In genomic region chr7:143325215-143325614, GRCh38 we compare ENCODE assay signal across 17 cellular contexts. TPM values are rescaled to one million over a fixed set of nuclear protein-coding genes. Genes with fewer than 3 reads are reported as not detected.
DNase-seq lines count a peak whose midpoint lies in the region; ATAC-seq, FAIRE-seq and TF ChIP-seq lines count a peak whose summit lies in the region.
"Had no signal": no experiment of that assay in that cellular context is flagged by ENCODE, and none has a peak within 500 bp of the region (broad histone marks: within the 10 kb centered on the region; RNA-seq: fewer than 3 reads in every experiment).

No MANE protein-coding gene starts in this region.

- H3K27ac ChIP-seq in A549 = no peak overlapping the region
- no peak overlapping the region for H3K27ac ChIP-seq in hepatocyte
- H3K27ac ChIP-seq: stomach had no signal

- H3K4me1 ChIP-seq in A549 (peaks cover 7% of the 10 kb centered on the region; the same call in 2 of the 3 replicates), hepatocyte (ENCODE audit: insufficient read depth) (peaks cover 12% of the 10 kb centered on the region)

- H3K4me2 ChIP-seq in A549 (0 out of 3 replicates have a peak overlapping the region, but pooled peaks have one; percentile 23), hepatocyte (no peak overlapping the region)

- no peak for FAIRE-seq in A549 (lab: Jason Lieb, UNC)

- no peaks in the 10 kb centered on the region for H3K27me3 ChIP-seq in hepatocyte
- H3K27me3 ChIP-seq: stomach had no signal

- no peaks in the 10 kb centered on the region for H3K36me3 ChIP-seq in hepatocyte (replicated peaks; ENCODE audit: insufficient read depth, low read depth)
- H3K36me3 ChIP-seq: stomach had no signal

- H4K20me1 ChIP-seq in hepatocyte (ENCODE audit: insufficient read depth, poor library complexity, severe bottlenecking) = no peaks in the 10 kb centered on the region

- H3K36me3 Mint-ChIP-seq in T-cell = no peaks in the 10 kb centered on the region
- H3K36me3 Mint-ChIP-seq in type B pancreatic cell = no peaks in the 10 kb centered on the region

- CTCF ChIA-PET in A549 (lab: Yijun Ruan, JAX) (interaction anchor here (1.1 kb wide), 1 partner anchor 21 kb away, joined by 3 read pairs; no protein-coding TSS in a partner anchor), T-cell (lab: Charles Lee) (no interaction called here)

- H3K9me3 Mint-ChIP-seq in T-cell (no peaks in the 10 kb centered on the region), type B pancreatic cell (no peaks in the 10 kb centered on the region)
- H3K9me3 Mint-ChIP-seq: dendritic cell treated with granulocyte-macrophage colony-stimulating factor and Interleukin-4, amounts not matched to agents 40 ng/mL and 50 ng/mL, for 4 days had no signal

- WGBS in A549 (ENCODE audit: missing lambda C conversion rate) = 0% methylated on average over 1 of the region's 1 CpG
- 18% methylated on average over 1 of the region's 1 CpG for WGBS in hepatocyte (ENCODE audit: low lambda C conversion rate, missing lambda C conversion rate)

- H3K79me2 ChIP-seq in hepatocyte = no peaks in the 10 kb centered on the region

- POLR2A ChIA-PET in A549 (lab: Yijun Ruan, JAX) (no interaction called here), T-cell (lab: Charles Lee) (no interaction called here)

- no peak for TF ChIP-seq EP300 in A549 (IDR thresholded peaks at IDR 0.05)

- H3K4me1 Mint-ChIP-seq in T-cell (peaks cover 8 to 15% (median 12%) of the 10 kb centered on the region in 3 donors), type B pancreatic cell (ENCODE audit: unreplicated experiment) (peaks cover 23% of the 10 kb centered on the region)

- no peak overlapping the region for H2AFZ ChIP-seq in hepatocyte

- intact Hi-C loops in head of caudate nucleus (cut with DNase I) = loop anchor here (10.0 kb wide), 1 partner anchor 90 kb away; no protein-coding TSS in a partner anchor

- ATAC-seq in A549 (no peak), GM19035 (IDR thresholded peaks at IDR 0.05; ENCODE audit: unreplicated experiment) (peak; percentile 77), HG02763 (IDR thresholded peaks at IDR 0.05; ENCODE audit: unreplicated experiment) (peak; percentile 59), T-cell (replicated peaks in 1 of 4) (peak in 1 of 4 experiments; percentile 46)

- no peak for TF ChIP-seq RAD21 in A549 (conservative IDR thresholded peaks at IDR 0.05 in 1 of 2, IDR thresholded peaks at IDR 0.05 in 1 of 2)

- no peak for TF ChIP-seq POLR2A in A549 (IDR thresholded peaks at IDR 0.05; ENCODE audit: low read length)

- no peak overlapping the region for H3K4me3 Mint-ChIP-seq in T-cell
- H3K4me3 Mint-ChIP-seq in type B pancreatic cell = no peak overlapping the region
- H3K4me3 Mint-ChIP-seq: dendritic cell treated with granulocyte-macrophage colony-stimulating factor and Interleukin-4, amounts not matched to agents 40 ng/mL and 50 ng/mL, for 4 days had no signal

- H3K27ac Mint-ChIP-seq in T-cell (peak overlapping the region; percentile 13 to 48), type B pancreatic cell (no peak overlapping the region)
- H3K27ac Mint-ChIP-seq: dendritic cell treated with granulocyte-macrophage colony-stimulating factor and Interleukin-4, amounts not matched to agents 40 ng/mL and 50 ng/mL, for 4 days had no signal

- DNase-seq in A549 (ENCODE audit: low read depth in 1 of 2, low spot score in 1 of 2) (no peak), T-cell (no peak), head of caudate nucleus (no peak), type B pancreatic cell (ENCODE audit: extremely low spot score, unreplicated experiment) (no peak), hepatocyte (ENCODE audit: low spot score) (no peak), C1 segment of cervical spinal cord (lab: John Stamatoyannopoulos, UW) (no peak)
- DNase-seq: glutamatergic neuron; GOT3; NCI-H524; posterior cingulate gyrus; stimulated activated CD4-positive, alpha-beta T cell treated with anti-CD3 and anti-CD28 coated beads, Interleukin-2, amount 100 ng/mL, for 24 hours; stomach had no signal

- TF ChIP-seq CTCF in A549 (IDR thresholded peaks at IDR 0.05) (no peak), type B pancreatic cell (conservative IDR thresholded peaks at IDR 0.05) (no peak), hepatocyte (IDR thresholded peaks at IDR 0.05; ENCODE audit: poor library complexity) (no peak)

- H3K27me3 Mint-ChIP-seq in T-cell = peaks cover 0 to under 1% of the 10 kb centered on the region in 2 donors
- H3K27me3 Mint-ChIP-seq in type B pancreatic cell = no peaks in the 10 kb centered on the region
- H3K27me3 Mint-ChIP-seq: dendritic cell treated with granulocyte-macrophage colony-stimulating factor and Interleukin-4, amounts not matched to agents 40 ng/mL and 50 ng/mL, for 4 days had no signal

- H3K4me3 ChIP-seq in A549 (no peak overlapping the region), hepatocyte (no peak overlapping the region)
- H3K4me3 ChIP-seq: lung, stomach had no signal

- no peaks in the 10 kb centered on the region for H3K9me2 ChIP-seq in hepatocyte (replicated peaks; ENCODE audit: insufficient read depth)

- H3K9me3 ChIP-seq in A549 = no peaks in the 10 kb centered on the region
- H3K9me3 ChIP-seq in hepatocyte (ENCODE audit: low read depth) = no peaks in the 10 kb centered on the region
- H3K9me3 ChIP-seq: stomach had no signal

TF ChIP-seq in A549, 52 proteins besides CTCF, POLR2A, EP300 and RAD21 (continues in another document):
- TF ChIP-seq TFCP2L1 (CRISPR knock-in tag; IDR thresholded peaks at IDR 0.05) (no peak), MAZ (IDR thresholded peaks at IDR 0.05; ENCODE audit: borderline replicate concordance, low read depth, low read length) (no peak), EHF (CRISPR knock-in tag; IDR thresholded peaks at IDR 0.05) (no peak), CEBPB (IDR thresholded peaks at IDR 0.05) (no peak), TP53 (CRISPR knock-in tag; IDR thresholded peaks at IDR 0.05) (no peak), HOXA7 (CRISPR knock-in tag; IDR thresholded peaks at IDR 0.05) (no peak), ZNF302 (CRISPR knock-in tag; IDR thresholded peaks at IDR 0.05) (no peak), HEYL (CRISPR knock-in tag; IDR thresholded peaks at IDR 0.05) (no peak), SMC3 (IDR thresholded peaks at IDR 0.05) (no peak), PHF8 (IDR thresholded peaks at IDR 0.05; ENCODE audit: borderline replicate concordance, low read depth) (no peak), ESRRA (IDR thresholded peaks at IDR 0.05; ENCODE audit: borderline replicate concordance, low read length) (no peak)

RNA-seq across cellular contexts. Expression of gene CLCN1, which starts 9.3 kb away (rescaled TPM):
- 0.08 TPM in 1 of 2 replicates, not detected in the other for polyA plus RNA-seq in A549 (2011; rRNA removed)
- 0.01 and 0.03 TPM in 2 replicates for polyA plus RNA-seq in A549 (2012; cell fraction: cytosol; rRNA removed)
- 0.06 TPM in 1 of 2 replicates, not detected in the other for polyA plus RNA-seq in A549 (2012; cell fraction: nucleus; rRNA removed)
- 0.03 TPM in 1 of 3 replicates, not detected in the others for polyA plus RNA-seq in A549 (2017; fragmentation: RNase III; extraction: RNeasy Plus Mini Kit Qiagen cat#74134 plus additional on column Dnase treatment)
- 0.08 and 0.10 TPM in 2 replicates for polyA minus RNA-seq in A549 (2011; rRNA and poly(A)+ RNA removed)
- total RNA-seq in T-cell = not detected
- total RNA-seq in type B pancreatic cell (ENCODE audit: low replicate concordance) = 0.12 and 0.22 TPM in 2 replicates
- total RNA-seq in hepatocyte = 0.04 TPM in 1 of 2 replicates, not detected in the other
- 0.07 TPM in 1 of 2 replicates, not detected in the other for polyA plus RNA-seq in hepatocyte
- total RNA-seq: activated CD8-positive, alpha-beta memory T cell treated with anti-CD3 and anti-CD28 coated beads for 36 hours; stomach had no signal

RNA-seq across cellular contexts. Expression of gene CASP2, which starts 37.1 kb away (rescaled TPM):
- polyA plus RNA-seq in A549 (2011; rRNA removed) (24.6 and 26.0 TPM in 2 replicates), A549 (2017; fragmentation: RNase III; extraction: RNeasy Plus Mini Kit Qiagen cat#74134 plus additional on column Dnase treatment) (17.7 to 19.9 TPM (median 18.7 TPM) in 3 replicates), hepatocyte (8.5 and 10.6 TPM in 2 replicates)
- polyA plus RNA-seq in A549 (2012; cell fraction: cytosol; rRNA removed) = 12.4 and 14.5 TPM in 2 replicates
- 30.5 and 39.3 TPM in 2 replicates for polyA plus RNA-seq in A549 (2012; cell fraction: nucleus; rRNA removed)
- 53.6 and 55.0 TPM in 2 replicates for polyA minus RNA-seq in A549 (2011; rRNA and poly(A)+ RNA removed)
- total RNA-seq in T-cell (10 to 100 TPM; 43.4 to 83.6 (median 73.7) TPM), type B pancreatic cell (ENCODE audit: low replicate concordance) (53.9 and 55.2 TPM in 2 replicates), hepatocyte (11.9 and 13.6 TPM in 2 replicates)

RNA-seq across cellular contexts. Expression of gene FAM131B, which starts 37.3 kb away (rescaled TPM):
- 0.52 and 0.78 TPM in 2 replicates for polyA plus RNA-seq in A549 (2011; rRNA removed)
- polyA plus RNA-seq in A549 (2012; cell fraction: cytosol; rRNA removed) = 0.15 and 0.18 TPM in 2 replicates
- polyA plus RNA-seq in A549 (2012; cell fraction: nucleus; rRNA removed) = 0.19 and 0.50 TPM in 2 replicates
- polyA plus RNA-seq in A549 (2017; fragmentation: RNase III; extraction: RNeasy Plus Mini Kit Qiagen cat#74134 plus additional on column Dnase treatment) = 0.16 to 0.32 TPM (median 0.19 TPM) in 3 replicates
- polyA minus RNA-seq in A549 (2011; rRNA and poly(A)+ RNA removed) = 0.83 and 1.3 TPM in 2 replicates
- total RNA-seq in T-cell = 1 to 10 TPM in 3 of 5 donors, under 1 TPM in 2; 0.08 to 3.6 (median 2.1) TPM
- 2.1 and 6.5 TPM in 2 replicates for total RNA-seq in type B pancreatic cell (ENCODE audit: low replicate concordance)
- total RNA-seq in hepatocyte = 1.9 and 2.5 TPM in 2 replicates
- polyA plus RNA-seq in hepatocyte = 0.87 and 1.6 TPM in 2 replicates

RNA-seq across cellular contexts. Expression of gene TMEM139, which starts 40.5 kb away (rescaled TPM):
- polyA plus RNA-seq in A549 (2011; rRNA removed) (0.49 and 0.65 TPM in 2 replicates), A549 (2017; fragmentation: RNase III; extraction: RNeasy Plus Mini Kit Qiagen cat#74134 plus additional on column Dnase treatment) (0.37 to 0.71 TPM (median 0.42 TPM) in 3 replicates), hepatocyte (9.1 and 15.6 TPM in 2 replicates)
- polyA plus RNA-seq in A549 (2012; cell fraction: cytosol; rRNA removed) = 0.52 and 0.73 TPM in 2 replicates
- polyA plus RNA-seq in A549 (2012; cell fraction: nucleus; rRNA removed) = 0.79 and 0.95 TPM in 2 replicates
- polyA minus RNA-seq in A549 (2011; rRNA and poly(A)+ RNA removed) = 0.29 and 1.1 TPM in 2 replicates
- total RNA-seq in T-cell (1 to 10 TPM in 3 of 5 donors, under 1 TPM in 1, not detected in 1; 0.66 to 1.6 (median 1.2) TPM), type B pancreatic cell (ENCODE audit: low replicate concordance) (2.6 and 4.8 TPM in 2 replicates), hepatocyte (19.8 and 21.0 TPM in 2 replicates)

RNA-seq across cellular contexts. Expression of gene ZYX, which starts 55.9 kb away (rescaled TPM):
- 13.3 and 24.5 TPM in 2 replicates for polyA plus RNA-seq in A549 (2011; rRNA removed)
- 89.4 and 115 TPM in 2 replicates for polyA plus RNA-seq in A549 (2012; cell fraction: cytosol; rRNA removed)
- 182 and 185 TPM in 2 replicates for polyA plus RNA-seq in A549 (2012; cell fraction: nucleus; rRNA removed)
- polyA plus RNA-seq in A549 (2017; fragmentation: RNase III; extraction: RNeasy Plus Mini Kit Qiagen cat#74134 plus additional on column Dnase treatment) = 109 to 124 TPM (median 119 TPM) in 3 replicates
- 37.2 and 58.9 TPM in 2 replicates for polyA minus RNA-seq in A549 (2011; rRNA and poly(A)+ RNA removed)
- total RNA-seq in T-cell = 100 to 1,000 TPM; 107 to 186 (median 159) TPM
- 73.2 and 107 TPM in 2 replicates for total RNA-seq in type B pancreatic cell (ENCODE audit: low replicate concordance)
- total RNA-seq in hepatocyte = 25.0 and 31.8 TPM in 2 replicates
- polyA plus RNA-seq in hepatocyte = 187 and 202 TPM in 2 replicates

Comparison
In these comparisons a context has a peak if more than half of its experiments do, and no peak if none do; other contexts are left out.
1. ATAC-seq: peak in GM19035 (single experiment) and HG02763 (single experiment); none in A549 (0 of 2).